In genomic region chr13:102399791-102400618, GRCh38 we compare ENCODE assay signal across 9 cellular contexts. TPM values are rescaled to one million over a fixed set of nuclear protein-coding genes. Genes with fewer than 3 reads are reported as not detected.
DNase-seq lines count a peak whose midpoint lies in the region; ATAC-seq, FAIRE-seq and TF ChIP-seq lines count a peak whose summit lies in the region.
"Had no signal": no experiment of that assay in that cellular context is flagged by ENCODE, and none has a peak within 500 bp of the region (broad histone marks: within the 10 kb centered on the region; RNA-seq: fewer than 3 reads in every experiment).

No MANE protein-coding gene starts in this region.

- peaks cover 46% of the 10 kb centered on the region for H3K27me3 ChIP-seq in CD4-positive, alpha-beta T cell (ENCODE audit: control insufficient read depth, insufficient read depth, low read length)
- H3K27me3 ChIP-seq in bronchial epithelial cell (ENCODE audit: control insufficient read depth, insufficient read depth, low read length) (peaks cover 15% of the 10 kb centered on the region), kidney epithelial cell (ENCODE audit: control insufficient read depth, insufficient read depth, low read length) (peaks cover 11% of the 10 kb centered on the region)

- peaks cover 69% of the 10 kb centered on the region for H3K27me3 Mint-ChIP-seq in CD4-positive, alpha-beta T cell
- peaks cover 58% of the 10 kb centered on the region for H3K27me3 Mint-ChIP-seq in stimulated activated memory B cell treated with anti-CD40 and anti-IgM and Interleukin-4, amounts not matched to agents 10 μg/mL and 1 μg/mL and 100 μg/mL, for 72 hours

- no peaks in the 10 kb centered on the region for H3K9me3 ChIP-seq in CD4-positive, alpha-beta T cell (ENCODE audit: control insufficient read depth, low read length)

- peak; percentile 40 for ATAC-seq in CD4-positive, alpha-beta T cell (ENCODE audit: poor library complexity)
- ATAC-seq in GM21381 (IDR thresholded peaks at IDR 0.05; ENCODE audit: unreplicated experiment): peak; percentile 40
- ATAC-seq in stimulated activated memory B cell treated with anti-CD40 and anti-IgM and Interleukin-4, amounts not matched to agents 10 μg/mL and 1 μg/mL and 100 μg/mL, for 72 hours: peak; percentile 32

- no peaks in the 10 kb centered on the region for H3K9me3 Mint-ChIP-seq in CD4-positive, alpha-beta T cell
- H3K9me3 Mint-ChIP-seq in stimulated activated memory B cell treated with anti-CD40 and anti-IgM and Interleukin-4, amounts not matched to agents 10 μg/mL and 1 μg/mL and 100 μg/mL, for 72 hours: no peaks in the 10 kb centered on the region

- POLR2A ChIA-PET in CD4-positive, alpha-beta T cell (lab: Charles Lee): no interaction called here

- no peaks in the 10 kb centered on the region for H3K36me3 Mint-ChIP-seq in CD4-positive, alpha-beta T cell (ENCODE audit: low read depth)
- H3K36me3 Mint-ChIP-seq in stimulated activated memory B cell treated with anti-CD40 and anti-IgM and Interleukin-4, amounts not matched to agents 10 μg/mL and 1 μg/mL and 100 μg/mL, for 72 hours: no peaks in the 10 kb centered on the region

- H3K36me3 ChIP-seq in bronchial epithelial cell (ENCODE audit: control insufficient read depth, insufficient read depth, low read length) (no peaks in the 10 kb centered on the region), kidney epithelial cell (ENCODE audit: control insufficient read depth, insufficient read depth, low read length) (no peaks in the 10 kb centered on the region)

- no peak overlapping the region for H3K27ac ChIP-seq in CD4-positive, alpha-beta T cell (ENCODE audit: low read depth, low read length)

- peak in 2 of 10 experiments; percentile 2 to 33 for DNase-seq in CD4-positive, alpha-beta T cell
- DNase-seq in NCI-H748 (lab: John Stamatoyannopoulos, UW; ENCODE audit: unreplicated experiment) (peak; percentile 80), bronchial epithelial cell (ENCODE audit: low read depth) (no peak), kidney epithelial cell (ENCODE audit: low read depth) (no peak), GM19238 (ENCODE audit: insufficient read length, low spot score) (no peak), NOMO-1 treated with DMSO at 0.1 percent for 48 hours (lab: John Stamatoyannopoulos, UW; ENCODE audit: unreplicated experiment) (no peak)

- FAIRE-seq in bronchial epithelial cell (lab: Jason Lieb, UNC): no peak
- FAIRE-seq: islet of Langerhans had no signal

- H3K4me3 Mint-ChIP-seq in CD4-positive, alpha-beta T cell: peak overlapping the region; percentile 52
- peak overlapping the region; percentile 64 for H3K4me3 Mint-ChIP-seq in stimulated activated memory B cell treated with anti-CD40 and anti-IgM and Interleukin-4, amounts not matched to agents 10 μg/mL and 1 μg/mL and 100 μg/mL, for 72 hours

- intact Hi-C loops in CD4-positive, alpha-beta T cell (cut with DNase I, micrococcal nuclease): loop anchor here in 1 of 2 experiments (10.0 kb wide), 2 partner anchors 1725 to 1805 kb away; partner anchors contain the start of gene TMTC4

- TF ChIP-seq CTCF in CD4-positive, alpha-beta T cell (IDR thresholded peaks at IDR 0.05): no peak
- TF ChIP-seq CTCF in bronchial epithelial cell (IDR thresholded peaks at IDR 0.05; ENCODE audit: insufficient read depth, low read length, severe bottlenecking) (peak; percentile 4), kidney epithelial cell (IDR thresholded peaks at IDR 0.05; ENCODE audit: insufficient read depth, low read length, poor library complexity, severe bottlenecking) (peak; percentile 36)

- H3K4me1 Mint-ChIP-seq in CD4-positive, alpha-beta T cell (ENCODE audit: low read depth): peaks cover 28% of the 10 kb centered on the region
- peaks cover 34% of the 10 kb centered on the region for H3K4me1 Mint-ChIP-seq in stimulated activated memory B cell treated with anti-CD40 and anti-IgM and Interleukin-4, amounts not matched to agents 10 μg/mL and 1 μg/mL and 100 μg/mL, for 72 hours

- CTCF ChIA-PET in CD4-positive, alpha-beta T cell (lab: Charles Lee): no interaction called here

- H3K4me3 ChIP-seq in bronchial epithelial cell (ENCODE audit: low read depth, low read length): peak overlapping the region; percentile 29
- H3K4me3 ChIP-seq in kidney epithelial cell (ENCODE audit: low read depth, low read length): peak overlapping the region; percentile 57

- no peak overlapping the region for H3K27ac Mint-ChIP-seq in CD4-positive, alpha-beta T cell
- H3K27ac Mint-ChIP-seq in stimulated activated memory B cell treated with anti-CD40 and anti-IgM and Interleukin-4, amounts not matched to agents 10 μg/mL and 1 μg/mL and 100 μg/mL, for 72 hours: no peak overlapping the region

RNA-seq across cellular contexts. Expression of gene FGF14, which starts 1.8 kb away (rescaled TPM):
- not detected for total RNA-seq in CD4-positive, alpha-beta T cell
- total RNA-seq in bronchial epithelial cell (0.13 TPM in 1 of 2 replicates, not detected in the other), kidney epithelial cell (under 0.01 TPM in 1 of 2 replicates, not detected in the other)
